23 cellular contexts compared by ENCODE assay signal in genomic region chr3:65728138-65728537, GRCh38.
DNase-seq lines count a peak whose midpoint lies in the region; ATAC-seq and TF ChIP-seq lines count a peak whose summit lies in the region.
"Had no signal": no experiment of that assay in that cellular context is flagged by ENCODE, and none has a peak within 500 bp of the region (broad histone marks: within the 10 kb centered on the region; RNA-seq: fewer than 3 reads in every experiment).

No MANE protein-coding gene starts in this region.

- H3K79me2 ChIP-seq in SK-N-SH (ENCODE audit: insufficient read depth) = peaks cover 4% of the 10 kb centered on the region; the same call in 1 of the 2 replicates

- H3K14ac ChIP-seq in mesenchymal stem cell (ENCODE audit: low read length in 2 of 2) = no peak overlapping the region

- H4K20me1 ChIP-seq in SK-N-SH (ENCODE audit: insufficient read depth) = no peaks in the 10 kb centered on the region; the same call in 1 of the 2 replicates

- H3K27ac Mint-ChIP-seq in WTC11 = peak overlapping the region; percentile 48
- peak overlapping the region; percentile 44 for H3K27ac Mint-ChIP-seq in type B pancreatic cell
- H3K27ac Mint-ChIP-seq: CD8-positive, alpha-beta memory T cell; IgD-negative memory B cell had no signal

- no peak overlapping the region for H2AK5ac ChIP-seq in mesenchymal stem cell (ENCODE audit: low read length, severe bottlenecking)

- H3K4me2 ChIP-seq in SK-N-SH (no peak overlapping the region), mesenchymal stem cell (ENCODE audit: low read length, poor library complexity, severe bottlenecking) (no peak overlapping the region)

- POLR2A ChIA-PET in SK-N-SH (lab: Yijun Ruan, JAX) (interaction anchor here (1.3 kb wide), 1 partner anchor 131 kb away, joined by 3 read pairs; no protein-coding TSS in a partner anchor), WTC11 (lab: Charles Lee) (interaction anchor here (0.7 to 1.1 kb wide), 2 partner anchors 12 to 15 kb away, joined by 3 to 4 read pairs; no protein-coding TSS in a partner anchor)

- H3K9me2 ChIP-seq in SK-N-SH = no peaks in the 10 kb centered on the region

- H3K27me3 ChIP-seq in SK-N-SH (ENCODE audit: insufficient read depth) (no peaks in the 10 kb centered on the region), mesenchymal stem cell (ENCODE audit: control insufficient read depth in 1 of 2, insufficient read depth in 1 of 2, low read length in 2 of 2) (no peaks in the 10 kb centered on the region)
- H3K27me3 ChIP-seq: SJSA1 had no signal

- H2AFZ ChIP-seq in SK-N-SH (ENCODE audit: low read depth) (no peak overlapping the region), mesenchymal stem cell (ENCODE audit: low read depth, low read length) (no peak overlapping the region)

- CTCF ChIA-PET in SK-N-SH (lab: Yijun Ruan, JAX) = interaction anchor here (1.0 to 9.4 kb wide), 4 partner anchors 23 to 318 kb away, joined by 3 to 81 read pairs (median 4); no protein-coding TSS in a partner anchor
- CTCF ChIA-PET in WTC11 (lab: Charles Lee) = interaction anchor here (1.5 to 2.0 kb wide), 3 partner anchors 23 to 394 kb away, joined by 5 to 10 read pairs (median 7); no protein-coding TSS in a partner anchor

- H3K9me3 ChIP-seq in SK-N-SH (no peaks in the 10 kb centered on the region), mesenchymal stem cell (ENCODE audit: control insufficient read depth, low read length) (no peaks in the 10 kb centered on the region)
- H3K9me3 ChIP-seq: SJSA1 had no signal

- H3K4me3 Mint-ChIP-seq in WTC11 (no peak overlapping the region), type B pancreatic cell (no peak overlapping the region)
- H3K4me3 Mint-ChIP-seq: CD8-positive, alpha-beta memory T cell; IgD-negative memory B cell had no signal

- intact Hi-C loops in lower leg skin (cut with DNase I; ENCODE audit: low total_unique reads) = no loop called here

- H3K27ac ChIP-seq in SK-N-SH (ENCODE audit: low read depth in 2 of 2, low read length in 1 of 2) (peak overlapping the region; percentile 43 to 81; a peak in 3 of 4 replicates), mesenchymal stem cell (ENCODE audit: low read length, poor library complexity, severe bottlenecking) (no peak overlapping the region)
- H3K27ac ChIP-seq: 22Rv1, HL-60, SJSA1 had no signal

- no peak for TF ChIP-seq EP300 in SK-N-SH (IDR thresholded peaks at IDR 0.05; ENCODE audit: borderline replicate concordance in 1 of 2, low read depth in 1 of 2, low read length in 1 of 2)

- TF ChIP-seq POLR2A in lower leg skin (IDR thresholded peaks at IDR 0.05) = no peak

- TF ChIP-seq CTCF in SK-N-SH (IDR thresholded peaks at IDR 0.05) (no peak), WTC11 (IDR thresholded peaks at IDR 0.05) (no peak), type B pancreatic cell (conservative IDR thresholded peaks at IDR 0.05) (no peak), lower leg skin (IDR thresholded peaks at IDR 0.05) (no peak)

- no peak for TF ChIP-seq RAD21 in SK-N-SH (IDR thresholded peaks at IDR 0.05; ENCODE audit: low read length)

- no peak overlapping the region for H3K4ac ChIP-seq in mesenchymal stem cell (ENCODE audit: low read depth in 1 of 2, low read length in 2 of 2)

- no peak overlapping the region for H2BK120ac ChIP-seq in mesenchymal stem cell (ENCODE audit: low read depth, low read length)

- no peak overlapping the region for H2BK5ac ChIP-seq in mesenchymal stem cell (ENCODE audit: low read depth, low read length, poor library complexity, severe bottlenecking)

- H3K4me1 Mint-ChIP-seq in WTC11 (peaks cover 43% of the 10 kb centered on the region), type B pancreatic cell (ENCODE audit: unreplicated experiment) (peaks cover 25% of the 10 kb centered on the region)

- H3K4me3 ChIP-seq in SK-N-SH (ENCODE audit: low read depth in 2 of 2, low read length in 1 of 2) (no peak overlapping the region), mesenchymal stem cell (ENCODE audit: insufficient read depth in 1 of 2, low read depth in 1 of 2, low read length in 2 of 2) (no peak overlapping the region), lower leg skin (ENCODE audit: low read depth, poor library complexity, severe bottlenecking) (no peak overlapping the region)
- H3K4me3 ChIP-seq: SJSA1 had no signal

- DNase-seq in SK-N-SH (no peak), WTC11 (ENCODE audit: low spot score) (no peak), mesenchymal stem cell (no peak), type B pancreatic cell (ENCODE audit: extremely low spot score, unreplicated experiment) (no peak), Kasumi-1 (lab: John Stamatoyannopoulos, UW) (no peak), lower leg skin (ENCODE audit: low spot score in 2 of 2) (no peak), NCI-H510A treated with DMSO at 0.1 percent for 48 hours (lab: John Stamatoyannopoulos, UW) (no peak)
- DNase-seq: ACHN; C1 segment of cervical spinal cord; Calu3; CD8-positive, alpha-beta memory T cell; DMS153; MV-4-11; NCI-H1694; NCI-H2081 treated with DMSO at 0.1 percent for 48 hours; NCI-H2171 treated with DMSO at 0.1 percent for 48 hours; NCI-H526; OCI-M1 had no signal

- H3K18ac ChIP-seq in mesenchymal stem cell (ENCODE audit: low read depth in 1 of 2, low read length in 2 of 2) = peak overlapping the region in 1 of 2 experiments; percentile 64

- H3K36me3 ChIP-seq in SK-N-SH (replicated peaks in 1 of 2; ENCODE audit: control insufficient read depth in 1 of 2, insufficient read depth in 2 of 2, low read length in 1 of 2) (no peaks in the 10 kb centered on the region), mesenchymal stem cell (ENCODE audit: control insufficient read depth in 1 of 2, insufficient read depth in 2 of 2, low read depth in 1 of 2, low read length in 2 of 2) (no peaks in the 10 kb centered on the region)
- H3K36me3 ChIP-seq: SJSA1 had no signal

- peaks cover 14% of the 10 kb centered on the region for H3F3A ChIP-seq in SK-N-SH (replicated peaks; ENCODE audit: insufficient read depth)

- no peak overlapping the region for H3K23ac ChIP-seq in mesenchymal stem cell (ENCODE audit: low read length in 2 of 2)

- H3K9me3 Mint-ChIP-seq in WTC11 (peaks cover 9% of the 10 kb centered on the region), type B pancreatic cell (peaks cover 4% of the 10 kb centered on the region)
- H3K9me3 Mint-ChIP-seq: IgD-negative memory B cell had no signal

- WGBS in SK-N-SH (ENCODE audit: low lambda C conversion rate) = 82% methylated on average over 2 of the region's 2 CpGs
- WGBS in mesenchymal stem cell = 43% methylated on average over 2 of the region's 2 CpGs
- 68 to 80% methylated on average over 2 of the region's 2 CpGs for WGBS in lower leg skin, 2 donors

- no peak overlapping the region for H3K9ac ChIP-seq in SK-N-SH
- H3K9ac ChIP-seq in mesenchymal stem cell (ENCODE audit: low read length) = no peak overlapping the region

- H2BK15ac ChIP-seq in mesenchymal stem cell (ENCODE audit: low read depth, poor library complexity, severe bottlenecking) = no peak overlapping the region

- no peak for ATAC-seq in SK-N-SH treated with all-trans-retinoic acid at 6 μM for 48 hours
- peak; percentile 72 for ATAC-seq in WTC11

- no peak overlapping the region for H4K91ac ChIP-seq in mesenchymal stem cell (ENCODE audit: low read length)

- H3K27me3 Mint-ChIP-seq in WTC11 (ENCODE audit: low read depth) (no peaks in the 10 kb centered on the region), type B pancreatic cell (no peaks in the 10 kb centered on the region)

- H3K79me1 ChIP-seq in mesenchymal stem cell (replicated peaks; ENCODE audit: low read length, poor library complexity, severe bottlenecking) = peaks cover 7% of the 10 kb centered on the region

- peak overlapping the region; percentile 39 to 59 for H2BK12ac ChIP-seq in mesenchymal stem cell (ENCODE audit: low read length in 2 of 2)

- H3K4me1 ChIP-seq in SK-N-SH (ENCODE audit: control insufficient read depth in 1 of 2, insufficient read depth in 2 of 2, low read depth in 1 of 2, low read length in 1 of 2) (peaks cover 11% of the 10 kb centered on the region in 2 experiments), mesenchymal stem cell (ENCODE audit: control insufficient read depth, insufficient read depth, low read depth, low read length) (no peaks in the 10 kb centered on the region)
- H3K4me1 ChIP-seq: SJSA1 had no signal

- peak overlapping the region; percentile 31 for H4K8ac ChIP-seq in mesenchymal stem cell (ENCODE audit: low read length)

- H3K36me3 Mint-ChIP-seq in WTC11 = peaks cover 2% of the 10 kb centered on the region; the same call in 1 of the 2 replicates
- no peaks in the 10 kb centered on the region for H3K36me3 Mint-ChIP-seq in type B pancreatic cell
- H3K36me3 Mint-ChIP-seq: CD8-positive, alpha-beta memory T cell; IgD-negative memory B cell had no signal

TF ChIP-seq in SK-N-SH treated with all-trans-retinoic acid at 6 μM for 48 hours, 23 proteins besides CTCF, POLR2A, EP300 and RAD21:
- TF ChIP-seq CSDC2 (CRISPR knock-in tag; IDR thresholded peaks at IDR 0.05) (no peak), BACH2 (CRISPR knock-in tag; IDR thresholded peaks at IDR 0.05; ENCODE audit: borderline replicate concordance) (no peak), SNAI2 (CRISPR knock-in tag; IDR thresholded peaks at IDR 0.05) (no peak), ARNTL (CRISPR knock-in tag; IDR thresholded peaks at IDR 0.05; ENCODE audit: borderline replicate concordance, low read depth) (no peak), GLIS3 (CRISPR knock-in tag; IDR thresholded peaks at IDR 0.05) (no peak), ZNF70 (CRISPR knock-in tag; IDR thresholded peaks at IDR 0.05) (no peak), ZFP30 (CRISPR knock-in tag; IDR thresholded peaks at IDR 0.05) (no peak), ZFP3 (CRISPR knock-in tag; IDR thresholded peaks at IDR 0.05) (no peak)
TF ChIP-seq in SK-N-SH treated with all-trans-retinoic acid at 6 μM for 48 hours: peak in this region for 0.

TF ChIP-seq in WTC11, 78 proteins besides CTCF, POLR2A, EP300 and RAD21:
- no peak for TF ChIP-seq TP53 (CRISPR knock-in tag; IDR thresholded peaks at IDR 0.05)
- TF ChIP-seq CREB1 (CRISPR knock-in tag; IDR thresholded peaks at IDR 0.05) = no peak
- TF ChIP-seq ELF4 (CRISPR knock-in tag; IDR thresholded peaks at IDR 0.05; ENCODE audit: low read depth) = no peak
- TF ChIP-seq USF2 (CRISPR knock-in tag; IDR thresholded peaks at IDR 0.05) = peak; percentile 69
- peak; percentile 56; the same call in 1 of the 2 replicates for TF ChIP-seq USF1 (CRISPR knock-in tag; IDR thresholded peaks at IDR 0.05)

Comparison
In these comparisons a context has a peak if more than half of its experiments do, and no peak if none do; other contexts are left out.
1. Of the 6 proteins assayed by ChIP-seq in both WTC11 and SK-N-SH: peak only in WTC11: USF1 and USF2; only in SK-N-SH: none; in both: none; in neither: 4.